In the genomic region with DNA sequence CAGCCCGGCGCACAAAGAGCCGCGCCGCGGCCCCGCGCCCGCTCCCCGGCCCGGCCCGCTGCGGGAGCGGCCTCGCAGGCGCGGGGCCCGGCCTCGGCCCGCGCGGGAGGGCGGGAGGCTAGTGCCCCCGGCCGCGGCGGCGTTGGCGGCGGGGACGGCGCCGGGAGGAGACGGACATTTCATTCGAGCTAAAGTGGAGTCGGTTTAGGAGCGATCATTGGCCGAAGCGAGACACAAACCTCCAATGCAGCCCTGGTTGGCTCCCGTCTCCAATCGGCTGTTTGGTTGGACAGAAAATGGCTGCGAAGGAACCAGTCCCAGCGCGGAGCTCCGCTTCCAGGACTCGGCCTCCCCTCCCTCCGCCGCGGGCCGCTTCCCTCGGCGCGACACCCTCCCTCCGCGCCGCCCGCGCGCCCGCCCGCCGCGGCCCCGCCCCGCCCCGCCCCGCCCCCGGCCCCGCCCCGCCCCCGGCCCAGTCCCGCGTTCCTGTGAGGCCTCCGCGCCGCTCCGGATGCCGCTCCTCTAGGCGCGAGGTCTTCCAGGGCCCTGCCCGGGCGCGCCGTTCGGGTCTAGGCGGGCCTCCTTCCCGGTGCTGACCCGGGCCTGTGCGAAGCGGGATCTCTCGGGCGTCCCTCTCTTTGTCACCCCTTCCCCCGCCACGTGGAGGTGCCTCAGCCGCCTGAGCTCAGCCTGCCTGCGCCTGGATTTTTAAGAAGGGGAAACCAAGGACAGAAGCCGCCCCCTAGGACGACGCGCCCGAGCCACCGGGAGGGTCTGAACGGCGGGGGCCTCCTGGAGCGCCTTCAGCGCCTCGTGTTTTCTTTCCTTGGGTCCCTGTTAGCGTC, we compare ENCODE assay signal across 8 cellular contexts. TPM values are rescaled to one million over a fixed set of nuclear protein-coding genes. Genes with fewer than 3 reads are reported as not detected.
DNase-seq lines count a peak whose midpoint lies in the region; ATAC-seq and TF ChIP-seq lines count a peak whose summit lies in the region.

A gene (minus strand): TSS at position 309 of the 845 bp plus-strand sequence. CDS start 2,757 bp downstream, outside the sequence.

- peak within 1 kb of the TSS; percentile 98 for H3K27ac ChIP-seq in C4-2B
- peak within 1 kb of the TSS; percentile 80 to 89 (median 84) for H3K27ac ChIP-seq in right lobe of liver

- H3K36me3 ChIP-seq in right lobe of liver = no peaks in the 10 kb centered on the region

- H3K9me3 ChIP-seq in right lobe of liver = no peaks in the 10 kb centered on the region

- DNase-seq in NCI-H774 (lab: John Stamatoyannopoulos, UW) = peak; percentile 98
- DNase-seq in activated CD4-positive, alpha-beta T cell treated with anti-CD3 and anti-CD28 coated beads, Interleukin-2, amount 50 U/mL, for 48 hours = peak; percentile 88 to 90
- DNase-seq in dermis microvascular lymphatic vessel endothelial cell (ENCODE audit: low read depth in 2 of 2) = peak; percentile 97 to 99
- DNase-seq in right lobe of liver = peak; percentile 95 to 97 (median 96)
- DNase-seq in stimulated activated CD4-positive, alpha-beta T cell treated with anti-CD3 and anti-CD28 coated beads, Interleukin-4, amount 100 ng/mL, for 4 hours = peak; percentile 84 to 87

- WGBS in right lobe of liver (ENCODE audit: insufficient coverage, low coverage, low lambda C conversion rate, missing lambda C conversion rate) = 3% methylated on average over 12 of the region's 108 CpGs

- TF ChIP-seq CTCF in C4-2B (conservative IDR thresholded peaks at IDR 0.05) = no peak
- TF ChIP-seq CTCF in right lobe of liver (IDR thresholded peaks at IDR 0.05) = no peak

- intact Hi-C loops in right lobe of liver (cut with DNase I) = no loop called here

- H3K4me1 ChIP-seq in right lobe of liver = peaks cover 0 to 21% (median 7%) of the 10 kb centered on the region in 4 donors

- peak; percentile 76 for TF ChIP-seq POLR2A in right lobe of liver (IDR thresholded peaks at IDR 0.05)

- peak within 1 kb of the TSS; percentile 62 to 81 (median 76) for H3K4me3 ChIP-seq in right lobe of liver

- no peaks in the 10 kb centered on the region for H3K27me3 ChIP-seq in right lobe of liver

- ATAC-seq in GM19395 (IDR thresholded peaks at IDR 0.05; ENCODE audit: unreplicated experiment) (peak; percentile 94), HG03565 (IDR thresholded peaks at IDR 0.05; ENCODE audit: unreplicated experiment) (peak; percentile 89), right lobe of liver (peak; percentile 93 to 97 (median 96))

RNA-seq across cellular contexts. Expression of the gene that starts here (rescaled TPM):
- total RNA-seq in dermis microvascular lymphatic vessel endothelial cell (11.7 and 13.0 TPM in 2 replicates), right lobe of liver (10 to 100 TPM; 10.1 to 12.9 (median 12.2) TPM)

Comparison
In these comparisons a context has a peak if more than half of its experiments do, and no peak if none do; other contexts are left out.
1. Peak in every context shown above with its lines: DNase-seq, ATAC-seq, H3K4me3 ChIP-seq and H3K27ac ChIP-seq.